ENCODE assay signal across 8 cellular contexts in genomic region chr1:200258447-200259375, GRCh38.
DNase-seq lines count a peak whose midpoint lies in the region; ATAC-seq, FAIRE-seq and TF ChIP-seq lines count a peak whose summit lies in the region.

No MANE protein-coding gene starts in this region.

- H2AFZ ChIP-seq in MM.1S (ENCODE audit: low read length): no peak overlapping the region

- H3K36me3 ChIP-seq in MM.1S (replicated peaks; ENCODE audit: insufficient read depth, low read length) (no peaks in the 10 kb centered on the region), bronchial epithelial cell (ENCODE audit: control insufficient read depth, insufficient read depth, low read length) (no peaks in the 10 kb centered on the region)

- POLR2A ChIA-PET in CD4-positive, alpha-beta T cell (lab: Charles Lee): no interaction called here

- H3K9me2 ChIP-seq in MM.1S (replicated peaks; ENCODE audit: insufficient read depth, low read length): no peaks in the 10 kb centered on the region

- no peaks in the 10 kb centered on the region for H4K20me1 ChIP-seq in MM.1S (ENCODE audit: insufficient read depth, low read length)

- H3K9me3 Mint-ChIP-seq in CD4-positive, alpha-beta T cell: no peaks in the 10 kb centered on the region
- H3K9me3 Mint-ChIP-seq in progenitor cell of endocrine pancreas (ENCODE audit: low read depth): no peaks in the 10 kb centered on the region

- H3F3A ChIP-seq in MM.1S (ENCODE audit: insufficient read depth, low read length): no peaks in the 10 kb centered on the region

- no peaks in the 10 kb centered on the region for H3K4me1 Mint-ChIP-seq in CD4-positive, alpha-beta T cell (ENCODE audit: low read depth)
- no peaks in the 10 kb centered on the region for H3K4me1 Mint-ChIP-seq in progenitor cell of endocrine pancreas (ENCODE audit: low read depth)

- H3K4me1 ChIP-seq in MM.1S (ENCODE audit: low read length): no peaks in the 10 kb centered on the region

- no peaks in the 10 kb centered on the region for H3K27me3 ChIP-seq in CD4-positive, alpha-beta T cell (ENCODE audit: control insufficient read depth, insufficient read depth, low read length)
- no peaks in the 10 kb centered on the region for H3K27me3 ChIP-seq in MM.1S (replicated peaks; ENCODE audit: insufficient read depth, low read length)
- H3K27me3 ChIP-seq in bronchial epithelial cell (ENCODE audit: control insufficient read depth, insufficient read depth, low read length): no peaks in the 10 kb centered on the region

- no peak overlapping the region for H3K4me3 Mint-ChIP-seq in CD4-positive, alpha-beta T cell
- no peak overlapping the region for H3K4me3 Mint-ChIP-seq in progenitor cell of endocrine pancreas (ENCODE audit: low read depth)

- no peak overlapping the region for H3K4me2 ChIP-seq in MM.1S (ENCODE audit: low read depth, low read length)

- FAIRE-seq in GM19239 (lab: Jason Lieb, UNC) (no peak), bronchial epithelial cell (lab: Jason Lieb, UNC) (no peak)

- intact Hi-C loops in CD4-positive, alpha-beta T cell (cut with DNase I, micrococcal nuclease): loop anchor here in 1 of 2 experiments (5.0 kb wide), 1 partner anchor 229 kb away; no protein-coding TSS in a partner anchor

- TF ChIP-seq CTCF in CD4-positive, alpha-beta T cell (IDR thresholded peaks at IDR 0.05): peak; percentile 38
- TF ChIP-seq CTCF in MM.1S (IDR thresholded peaks at IDR 0.05; ENCODE audit: low read length) (peak; percentile 61), bronchial epithelial cell (IDR thresholded peaks at IDR 0.05; ENCODE audit: insufficient read depth, low read length, severe bottlenecking) (peak; percentile 58), progenitor cell of endocrine pancreas (IDR thresholded peaks at IDR 0.05; ENCODE audit: unreplicated experiment) (peak; percentile 58)

- peaks cover 3% of the 10 kb centered on the region for H3K27me3 Mint-ChIP-seq in CD4-positive, alpha-beta T cell
- H3K27me3 Mint-ChIP-seq in progenitor cell of endocrine pancreas: peaks cover 9% of the 10 kb centered on the region

- H3K79me2 ChIP-seq in MM.1S (ENCODE audit: low read length): no peaks in the 10 kb centered on the region

- H3K9me3 ChIP-seq in CD4-positive, alpha-beta T cell (ENCODE audit: control insufficient read depth, low read length): no peaks in the 10 kb centered on the region
- H3K9me3 ChIP-seq in MM.1S (replicated peaks; ENCODE audit: insufficient read depth, low read length): no peaks in the 10 kb centered on the region

- H3K4me3 ChIP-seq in MM.1S (ENCODE audit: low read length) (no peak overlapping the region), bronchial epithelial cell (ENCODE audit: low read depth, low read length) (no peak overlapping the region)

- no peak overlapping the region for H3K27ac ChIP-seq in CD4-positive, alpha-beta T cell (ENCODE audit: low read depth, low read length)
- no peak overlapping the region for H3K27ac ChIP-seq in MM.1S (ENCODE audit: low read length)

- no peaks in the 10 kb centered on the region for H3K36me3 Mint-ChIP-seq in CD4-positive, alpha-beta T cell (ENCODE audit: low read depth)
- no peaks in the 10 kb centered on the region for H3K36me3 Mint-ChIP-seq in progenitor cell of endocrine pancreas (ENCODE audit: insufficient read depth)

- ATAC-seq in CD4-positive, alpha-beta T cell (ENCODE audit: poor library complexity): peak; percentile 46
- no peak for ATAC-seq in HG03439 (IDR thresholded peaks at IDR 0.05; ENCODE audit: unreplicated experiment)

- no peak for DNase-seq in CD4-positive, alpha-beta T cell
- peak; percentile 9 for DNase-seq in GM19239 (ENCODE audit: insufficient read length, low spot score)
- peak; percentile 59 for DNase-seq in MM.1S
- DNase-seq in bronchial epithelial cell (ENCODE audit: low read depth): peak; percentile 39
- DNase-seq in progenitor cell of endocrine pancreas (ENCODE audit: low spot score, unreplicated experiment): no peak
- no peak for DNase-seq in pons (ENCODE audit: low spot score)
- DNase-seq in NK-92 (lab: John Stamatoyannopoulos, UW; ENCODE audit: unreplicated experiment): no peak

- H3K9ac ChIP-seq in MM.1S (ENCODE audit: low read length): no peak overlapping the region

- CTCF ChIA-PET in CD4-positive, alpha-beta T cell (lab: Charles Lee): interaction anchor here (0.6 to 1.2 kb wide), 2 partner anchors 18 to 127 kb away, joined by 3 to 4 read pairs; no protein-coding TSS in a partner anchor

- H3K27ac Mint-ChIP-seq in CD4-positive, alpha-beta T cell: no peak overlapping the region
- H3K27ac Mint-ChIP-seq in progenitor cell of endocrine pancreas: no peak overlapping the region

Comparison
In these comparisons a context has a peak if more than half of its experiments do, and no peak if none do; other contexts are left out.
1. DNase-seq: peak in GM19239 (single experiment), MM.1S (single experiment) and bronchial epithelial cell (single experiment); none in CD4-positive, alpha-beta T cell (0 of 10), progenitor cell of endocrine pancreas (single experiment), pons (single experiment) and NK-92 (single experiment).
2. Peak in every context shown above with its lines, with median percentiles within 50 percentile points of each other: CTCF ChIP-seq.